Comparison of ENCODE assay signal across 15 cellular contexts in the genomic region with DNA sequence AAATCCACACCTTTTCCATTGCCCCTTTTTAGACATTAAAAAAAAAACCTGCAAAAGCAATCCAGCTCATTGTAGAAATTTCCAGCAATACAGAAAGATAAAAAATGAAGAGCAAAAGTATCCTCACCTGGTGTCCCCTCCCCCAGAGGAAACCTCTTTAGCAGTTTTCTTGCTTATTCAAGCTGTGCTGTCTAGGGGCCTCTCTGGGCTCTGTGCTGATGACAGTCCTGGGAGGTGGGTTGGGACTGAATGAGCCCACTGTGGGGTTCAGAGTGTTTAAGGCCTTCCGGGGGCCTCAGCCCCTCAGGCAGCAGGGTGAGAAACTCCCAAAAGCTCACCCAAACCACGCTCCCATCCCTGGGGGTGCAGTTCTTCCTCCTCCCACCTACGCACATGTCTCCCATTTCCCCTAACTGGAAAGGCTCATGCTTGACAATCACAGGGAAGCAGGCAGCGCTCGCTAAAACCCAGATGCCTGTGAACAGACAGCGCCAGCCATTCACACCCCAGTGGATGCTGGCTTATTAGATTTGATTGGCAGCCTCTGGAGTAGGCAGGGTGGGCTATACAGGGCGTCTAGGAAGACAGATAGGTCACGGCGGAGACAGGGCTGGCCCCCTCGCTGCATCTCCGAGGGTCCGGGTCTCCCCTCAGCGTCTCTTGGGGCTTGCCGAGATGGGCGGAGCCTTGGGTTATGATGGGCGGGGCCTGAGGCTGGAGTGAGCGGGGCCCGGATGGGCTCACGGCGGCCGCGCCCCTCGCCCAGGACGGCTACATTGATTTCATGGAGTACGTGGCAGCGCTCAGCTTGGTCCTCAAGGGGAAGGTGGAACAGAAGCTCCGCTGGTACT. TPM values are rescaled to one million over a fixed set of nuclear protein-coding genes. Genes with fewer than 3 reads are reported as not detected.
DNase-seq lines count a peak whose midpoint lies in the region; ATAC-seq, FAIRE-seq and TF ChIP-seq lines count a peak whose summit lies in the region.
"Had no signal": no experiment of that assay in that cellular context is flagged by ENCODE, and none has a peak within 500 bp of the region (broad histone marks: within the 10 kb centered on the region; RNA-seq: fewer than 3 reads in every experiment).

No MANE protein-coding gene starts in this region.

- H3K36me3 Mint-ChIP-seq in GM23338 (ENCODE audit: low read depth) (no peaks in the 10 kb centered on the region), activated B cell treated with CpG ODN at 0.5 μM for 24 hours (ENCODE audit: low read depth) (no peaks in the 10 kb centered on the region)

- H3K4me1 ChIP-seq in GM23338 (ENCODE audit: insufficient read depth) = peaks cover 27% of the 10 kb centered on the region
- H3K4me1 ChIP-seq in neuron (ENCODE audit: insufficient read depth, low read length) = no peaks in the 10 kb centered on the region
- no peaks in the 10 kb centered on the region for H3K4me1 ChIP-seq in adrenal gland (replicated peaks in 1 of 2)
- no peaks in the 10 kb centered on the region for H3K4me1 ChIP-seq in suprapubic skin
- H3K4me1 ChIP-seq: prostate gland had no signal

- H4K20me1 ChIP-seq in GM23338 (replicated peaks; ENCODE audit: insufficient read depth) = no peaks in the 10 kb centered on the region

- FAIRE-seq in RCC 7860 (lab: Jason Lieb, UNC) (no peak), frontal cortex (lab: Jason Lieb, UNC) (no peak)
- FAIRE-seq: bronchial epithelial cell, urothelium cell line had no signal

- POLR2A ChIA-PET in activated B cell treated with CpG ODN at 0.5 μM for 24 hours (lab: Charles Lee) = interaction anchor here (0.6 kb wide), 1 partner anchor 390 kb away, joined by 4 read pairs; no protein-coding TSS in a partner anchor

- H3K27ac Mint-ChIP-seq in GM23338 (peak overlapping the region; percentile 89), activated B cell treated with CpG ODN at 0.5 μM for 24 hours (no peak overlapping the region)

- DNase-seq in GM23338 (ENCODE audit: low spot score) = peak; percentile 93
- DNase-seq in activated B cell treated with CpG ODN at 0.5 μM for 24 hours = no peak
- DNase-seq in fibroblast of villous mesenchyme (ENCODE audit: low read depth) = no peak
- no peak for DNase-seq in RCC 7860 (ENCODE audit: low spot score)
- DNase-seq in adrenal gland = no peak
- no peak for DNase-seq in frontal cortex (ENCODE audit: low spot score in 2 of 2)
- DNase-seq in suprapubic skin (ENCODE audit: low spot score in 2 of 2) = no peak
- DNase-seq: NCI-H524 had no signal

- TF ChIP-seq POLR2A in adrenal gland (IDR thresholded peaks at IDR 0.05) (no peak), suprapubic skin (IDR thresholded peaks at IDR 0.05) (no peak)

- peaks cover 40% of the 10 kb centered on the region for H3K4me1 Mint-ChIP-seq in GM23338
- peaks cover 5% of the 10 kb centered on the region for H3K4me1 Mint-ChIP-seq in activated B cell treated with CpG ODN at 0.5 μM for 24 hours

- no peaks in the 10 kb centered on the region for H3K9me2 ChIP-seq in GM23338 (ENCODE audit: insufficient read depth)

- H3K27ac ChIP-seq in GM23338 (ENCODE audit: low read depth) (peak overlapping the region; percentile 42; the same call in 1 of the 2 replicates), adrenal gland (no peak overlapping the region), suprapubic skin (no peak overlapping the region)
- H3K27ac ChIP-seq: prostate gland had no signal

- no peak for TF ChIP-seq EP300 in suprapubic skin (IDR thresholded peaks at IDR 0.05)

- TF ChIP-seq CTCF in GM23338 (conservative IDR thresholded peaks at IDR 0.05; ENCODE audit: low read depth in 2 of 2) (no peak), activated B cell treated with CpG ODN at 0.5 μM for 24 hours (IDR thresholded peaks at IDR 0.05) (no peak), fibroblast of villous mesenchyme (IDR thresholded peaks at IDR 0.05; ENCODE audit: insufficient read depth, low read depth, low read length) (no peak), adrenal gland (IDR thresholded peaks at IDR 0.05) (no peak), suprapubic skin (IDR thresholded peaks at IDR 0.05) (no peak)

- H3K27me3 ChIP-seq in GM23338 (ENCODE audit: insufficient read depth) = no peaks in the 10 kb centered on the region
- no peaks in the 10 kb centered on the region for H3K27me3 ChIP-seq in neuron (ENCODE audit: insufficient read depth, low read length)
- H3K27me3 ChIP-seq in adrenal gland = no peaks in the 10 kb centered on the region
- peaks cover 8% of the 10 kb centered on the region for H3K27me3 ChIP-seq in suprapubic skin

- CTCF ChIA-PET in activated B cell treated with CpG ODN at 0.5 μM for 24 hours (lab: Charles Lee) = no interaction called here

- peak overlapping the region; percentile 91 for H3K4me2 ChIP-seq in GM23338

- intact Hi-C loops in activated B cell treated with CpG ODN at 0.5 μM for 24 hours (cut with micrococcal nuclease) = no loop called here
- intact Hi-C loops in adrenal gland (cut with DNase I) = no loop called here

- H3F3A ChIP-seq in GM23338 (replicated peaks; ENCODE audit: low read depth) = peaks cover 16% of the 10 kb centered on the region

- 32 to 69% (median 36%) methylated on average over 7 to 27 of the region's 27 CpGs for WGBS in adrenal gland, 4 donors
- WGBS in suprapubic skin = 41% methylated on average over 8 of the region's 27 CpGs

- no peaks in the 10 kb centered on the region for H3K9me3 ChIP-seq in neuron (ENCODE audit: low read length)
- H3K9me3 ChIP-seq in adrenal gland (replicated peaks in 1 of 3) = no peaks in the 10 kb centered on the region
- no peaks in the 10 kb centered on the region for H3K9me3 ChIP-seq in suprapubic skin
- H3K9me3 ChIP-seq: prostate gland had no signal

- peak overlapping the region; percentile 70 for H2AFZ ChIP-seq in GM23338
- peak overlapping the region; percentile 44 for H2AFZ ChIP-seq in neuron (ENCODE audit: low read depth, low read length)

- ATAC-seq in GM23338 (peak; percentile 93), activated B cell treated with CpG ODN at 0.5 μM for 24 hours (ENCODE audit: low read depth) (peak; percentile 50)

- H3K9me3 Mint-ChIP-seq in GM23338 = no peaks in the 10 kb centered on the region
- no peaks in the 10 kb centered on the region for H3K9me3 Mint-ChIP-seq in activated B cell treated with CpG ODN at 0.5 μM for 24 hours

- H3K4me3 ChIP-seq in GM23338 = peak overlapping the region; percentile 77
- H3K4me3 ChIP-seq in fibroblast of villous mesenchyme (ENCODE audit: low read depth, low read length) = peak overlapping the region; percentile 23
- peak overlapping the region; percentile 33 for H3K4me3 ChIP-seq in neuron (ENCODE audit: low read length)
- H3K4me3 ChIP-seq in adrenal gland = no peak overlapping the region
- no peak overlapping the region for H3K4me3 ChIP-seq in suprapubic skin
- H3K4me3 ChIP-seq: prostate gland had no signal

- H3K27me3 Mint-ChIP-seq in GM23338 (ENCODE audit: insufficient read depth, low read depth, poor library complexity) (peaks cover 10% of the 10 kb centered on the region), activated B cell treated with CpG ODN at 0.5 μM for 24 hours (peaks cover 2% of the 10 kb centered on the region)

- H3K36me3 ChIP-seq in GM23338 (ENCODE audit: insufficient read depth) = no peaks in the 10 kb centered on the region
- H3K36me3 ChIP-seq in neuron (ENCODE audit: insufficient read depth, low read length) = no peaks in the 10 kb centered on the region
- H3K36me3 ChIP-seq in adrenal gland (replicated peaks in 1 of 2) = no peaks in the 10 kb centered on the region
- no peaks in the 10 kb centered on the region for H3K36me3 ChIP-seq in suprapubic skin
- H3K36me3 ChIP-seq: prostate gland had no signal

- H3K79me2 ChIP-seq in GM23338 (replicated peaks; ENCODE audit: insufficient read depth) = no peaks in the 10 kb centered on the region

- H3K4me3 Mint-ChIP-seq in GM23338 (peak overlapping the region; percentile 77), activated B cell treated with CpG ODN at 0.5 μM for 24 hours (peak overlapping the region; percentile 11)

TF ChIP-seq in GM23338, 12 proteins besides CTCF, POLR2A, EP300 and RAD21 (continues in another document):
- peak; percentile 73 for TF ChIP-seq POLR2AphosphoS5 (IDR thresholded peaks at IDR 0.05; ENCODE audit: low read depth)
- no peak for TF ChIP-seq ZNF114 (CRISPR knock-in tag; IDR thresholded peaks at IDR 0.05)

RNA-seq across cellular contexts. Expression of a gene that starts 4.6 kb away (rescaled TPM):
- 4.0 and 5.2 TPM in 2 replicates for total RNA-seq in GM23338 (2014; rRNA removed; shearing (Covaris generic))
- polyA plus RNA-seq in GM23338 (2016; fragmentation: Nextera tagmentation; extraction: Ambion mirVana) (9.1 and 10.6 TPM in 2 replicates), adrenal gland (not detected)
- total RNA-seq in activated B cell treated with CpG ODN at 0.5 μM for 24 hours (not detected in 2 replicates), fibroblast of villous mesenchyme (0.32 TPM in 1 of 2 replicates, not detected in the other), adrenal gland (not detected), frontal cortex (1.2 TPM), suprapubic skin (under 1 TPM in 1 of 4 donors, not detected in 3; 0.76 TPM)
- total RNA-seq: bronchial epithelial cell, liver, MCF 10A, SK-MEL-5 had no signal
- polyA plus RNA-seq: liver had no signal

RNA-seq across cellular contexts. Expression of a gene that starts 17.0 kb away (rescaled TPM):
- 0.56 TPM in 1 of 2 replicates, not detected in the other for total RNA-seq in GM23338 (2014; rRNA removed; shearing (Covaris generic))
- not detected in 2 replicates for polyA plus RNA-seq in GM23338 (2016; fragmentation: Nextera tagmentation; extraction: Ambion mirVana)
- 2.0 and 2.1 TPM in 2 replicates for total RNA-seq in activated B cell treated with CpG ODN at 0.5 μM for 24 hours
- not detected in 2 replicates for total RNA-seq in fibroblast of villous mesenchyme
- total RNA-seq in adrenal gland = 1 to 10 TPM in 6 of 8 donors, under 1 TPM in 2; 0.47 to 3.0 (median 1.6) TPM
- 1 to 10 TPM in 1 of 3 donors, under 1 TPM in 2; 0.34 to 1.5 (median 0.40) TPM for polyA plus RNA-seq in adrenal gland
- 0.41 TPM for total RNA-seq in frontal cortex
- 1 to 10 TPM in 1 of 4 donors, under 1 TPM in 2, not detected in 1; 0.47 to 4.2 (median 0.76) TPM for total RNA-seq in suprapubic skin

RNA-seq across cellular contexts. Expression of a gene that starts 35.3 kb away (rescaled TPM):
- 40.9 and 48.3 TPM in 2 replicates for total RNA-seq in GM23338 (2014; rRNA removed; shearing (Covaris generic))
- polyA plus RNA-seq in GM23338 (2016; fragmentation: Nextera tagmentation; extraction: Ambion mirVana) (22.2 and 24.3 TPM in 2 replicates), adrenal gland (1 to 10 TPM in 2 of 3 donors, under 1 TPM in 1; 0.49 to 1.4 (median 1.4) TPM)
- total RNA-seq in activated B cell treated with CpG ODN at 0.5 μM for 24 hours (not detected in 2 replicates), fibroblast of villous mesenchyme (2.6 and 4.3 TPM in 2 replicates), adrenal gland (1 to 10 TPM in 5 of 8 donors, under 1 TPM in 3; 0.09 to 4.7 (median 1.5) TPM), frontal cortex (under 0.01 TPM), suprapubic skin (100 to 1,000 TPM; 112 to 150 (median 122) TPM)
- total RNA-seq: SK-MEL-5 had no signal

RNA-seq across cellular contexts. Expression of a gene that starts 39.9 kb away (rescaled TPM):
- total RNA-seq in GM23338 (2014; rRNA removed; shearing (Covaris generic)) = 42.7 and 49.3 TPM in 2 replicates
- 33.7 and 36.2 TPM in 2 replicates for polyA plus RNA-seq in GM23338 (2016; fragmentation: Nextera tagmentation; extraction: Ambion mirVana)
- 35.7 and 37.0 TPM in 2 replicates for total RNA-seq in activated B cell treated with CpG ODN at 0.5 μM for 24 hours
- 47.0 and 66.5 TPM in 2 replicates for total RNA-seq in fibroblast of villous mesenchyme
- total RNA-seq in adrenal gland = 10 to 100 TPM; 25.5 to 42.1 (median 34.0) TPM
- polyA plus RNA-seq in adrenal gland = 10 to 100 TPM; 14.7 to 67.4 (median 15.2) TPM
- 51.4 TPM for total RNA-seq in frontal cortex
- total RNA-seq in suprapubic skin = 10 to 100 TPM; 17.7 to 20.8 (median 20.3) TPM

Comparison
In these comparisons a context has a peak if more than half of its experiments do, and no peak if none do; other contexts are left out.
1. H3K4me3 ChIP-seq: peak in GM23338 (single experiment), fibroblast of villous mesenchyme (single experiment) and neuron (single experiment); none in adrenal gland (0 of 4) and suprapubic skin (single experiment).